Comparison of ENCODE assay signal across 2 cellular contexts in the genomic region with DNA sequence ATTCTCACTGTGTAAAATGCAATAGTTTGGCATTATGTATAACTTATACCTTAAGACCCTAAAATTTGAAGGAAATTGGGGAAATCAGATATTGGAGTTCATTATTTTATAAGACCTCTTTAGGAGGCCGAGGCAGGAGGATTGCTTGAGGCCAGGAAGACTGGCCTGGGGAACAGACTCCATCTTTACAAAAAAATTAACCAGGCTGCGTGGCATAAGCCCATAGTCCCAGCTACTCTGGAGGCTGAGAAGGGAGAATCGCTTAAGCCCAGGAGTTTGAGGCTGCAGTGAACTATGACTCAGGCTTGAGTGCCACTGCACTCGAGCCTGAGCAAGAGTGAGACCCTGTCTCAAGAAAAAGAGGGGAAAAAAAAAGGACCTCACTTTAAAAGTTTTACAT.
TF ChIP-seq lines count a peak whose summit lies in the region.

No MANE protein-coding gene starts in this region.

TF ChIP-seq in SK-N-SH, 30 proteins besides CTCF, POLR2A, EP300 and RAD21:
- 0 out of 2 replicates have a peak, but pooled peaks have one; percentile 15 for TF ChIP-seq POLR2AphosphoS5 (IDR thresholded peaks at IDR 0.05; ENCODE audit: low read depth, low read length)
- no peak for TF ChIP-seq RXRA (IDR thresholded peaks at IDR 0.05; ENCODE audit: borderline replicate concordance, low read depth)

TF ChIP-seq in SK-N-SH treated with all-trans-retinoic acid at 6 μM for 48 hours, 23 proteins besides CTCF, POLR2A, EP300 and RAD21:
- TF ChIP-seq, protein P1, sequence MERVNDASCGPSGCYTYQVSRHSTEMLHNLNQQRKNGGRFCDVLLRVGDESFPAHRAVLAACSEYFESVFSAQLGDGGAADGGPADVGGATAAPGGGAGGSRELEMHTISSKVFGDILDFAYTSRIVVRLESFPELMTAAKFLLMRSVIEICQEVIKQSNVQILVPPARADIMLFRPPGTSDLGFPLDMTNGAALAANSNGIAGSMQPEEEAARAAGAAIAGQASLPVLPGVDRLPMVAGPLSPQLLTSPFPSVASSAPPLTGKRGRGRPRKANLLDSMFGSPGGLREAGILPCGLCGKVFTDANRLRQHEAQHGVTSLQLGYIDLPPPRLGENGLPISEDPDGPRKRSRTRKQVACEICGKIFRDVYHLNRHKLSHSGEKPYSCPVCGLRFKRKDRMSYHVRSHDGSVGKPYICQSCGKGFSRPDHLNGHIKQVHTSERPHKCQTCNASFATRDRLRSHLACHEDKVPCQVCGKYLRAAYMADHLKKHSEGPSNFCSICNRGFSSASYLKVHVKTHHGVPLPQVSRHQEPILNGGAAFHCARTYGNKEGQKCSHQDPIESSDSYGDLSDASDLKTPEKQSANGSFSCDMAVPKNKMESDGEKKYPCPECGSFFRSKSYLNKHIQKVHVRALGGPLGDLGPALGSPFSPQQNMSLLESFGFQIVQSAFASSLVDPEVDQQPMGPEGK (CRISPR knock-in tag; IDR thresholded peaks at IDR 0.05; ENCODE audit: borderline replicate concordance): no peak
- TF ChIP-seq BACH2 (CRISPR knock-in tag; IDR thresholded peaks at IDR 0.05; ENCODE audit: borderline replicate concordance) (no peak), TOX (CRISPR knock-in tag; IDR thresholded peaks at IDR 0.05; ENCODE audit: borderline replicate concordance) (no peak), ZNF8 (CRISPR knock-in tag; IDR thresholded peaks at IDR 0.05) (no peak), ZC3H10 (CRISPR knock-in tag; IDR thresholded peaks at IDR 0.05) (no peak), PPARA (CRISPR knock-in tag; IDR thresholded peaks at IDR 0.05; ENCODE audit: borderline replicate concordance) (no peak), ZFP3 (CRISPR knock-in tag; IDR thresholded peaks at IDR 0.05) (no peak), ARNTL (CRISPR knock-in tag; IDR thresholded peaks at IDR 0.05; ENCODE audit: borderline replicate concordance, low read depth) (no peak), CSDC2 (CRISPR knock-in tag; IDR thresholded peaks at IDR 0.05) (no peak), ZNF565 (CRISPR knock-in tag; conservative IDR thresholded peaks at IDR 0.05; ENCODE audit: low read depth) (no peak), ISL1 (CRISPR knock-in tag; IDR thresholded peaks at IDR 0.05) (no peak), RARB (CRISPR knock-in tag; IDR thresholded peaks at IDR 0.05) (no peak), OSR1 (CRISPR knock-in tag; IDR thresholded peaks at IDR 0.05) (no peak), TCF4 (CRISPR knock-in tag; IDR thresholded peaks at IDR 0.05; ENCODE audit: borderline replicate concordance) (no peak), SNAI2 (CRISPR knock-in tag; IDR thresholded peaks at IDR 0.05) (no peak), GLIS3 (CRISPR knock-in tag; IDR thresholded peaks at IDR 0.05) (no peak), ZFP30 (CRISPR knock-in tag; IDR thresholded peaks at IDR 0.05) (no peak)
- TF ChIP-seq, protein P2, sequence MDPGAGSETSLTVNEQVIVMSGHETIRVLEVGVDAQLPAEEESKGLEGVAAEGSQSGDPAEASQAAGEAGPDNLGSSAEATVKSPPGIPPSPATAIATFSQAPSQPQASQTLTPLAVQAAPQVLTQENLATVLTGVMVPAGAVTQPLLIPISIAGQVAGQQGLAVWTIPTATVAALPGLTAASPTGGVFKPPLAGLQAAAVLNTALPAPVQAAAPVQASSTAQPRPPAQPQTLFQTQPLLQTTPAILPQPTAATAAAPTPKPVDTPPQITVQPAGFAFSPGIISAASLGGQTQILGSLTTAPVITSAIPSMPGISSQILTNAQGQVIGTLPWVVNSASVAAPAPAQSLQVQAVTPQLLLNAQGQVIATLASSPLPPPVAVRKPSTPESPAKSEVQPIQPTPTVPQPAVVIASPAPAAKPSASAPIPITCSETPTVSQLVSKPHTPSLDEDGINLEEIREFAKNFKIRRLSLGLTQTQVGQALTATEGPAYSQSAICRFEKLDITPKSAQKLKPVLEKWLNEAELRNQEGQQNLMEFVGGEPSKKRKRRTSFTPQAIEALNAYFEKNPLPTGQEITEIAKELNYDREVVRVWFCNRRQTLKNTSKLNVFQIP (CRISPR knock-in tag; IDR thresholded peaks at IDR 0.05; ENCODE audit: borderline replicate concordance, low read depth): no peak
- TF ChIP-seq, protein P3, sequence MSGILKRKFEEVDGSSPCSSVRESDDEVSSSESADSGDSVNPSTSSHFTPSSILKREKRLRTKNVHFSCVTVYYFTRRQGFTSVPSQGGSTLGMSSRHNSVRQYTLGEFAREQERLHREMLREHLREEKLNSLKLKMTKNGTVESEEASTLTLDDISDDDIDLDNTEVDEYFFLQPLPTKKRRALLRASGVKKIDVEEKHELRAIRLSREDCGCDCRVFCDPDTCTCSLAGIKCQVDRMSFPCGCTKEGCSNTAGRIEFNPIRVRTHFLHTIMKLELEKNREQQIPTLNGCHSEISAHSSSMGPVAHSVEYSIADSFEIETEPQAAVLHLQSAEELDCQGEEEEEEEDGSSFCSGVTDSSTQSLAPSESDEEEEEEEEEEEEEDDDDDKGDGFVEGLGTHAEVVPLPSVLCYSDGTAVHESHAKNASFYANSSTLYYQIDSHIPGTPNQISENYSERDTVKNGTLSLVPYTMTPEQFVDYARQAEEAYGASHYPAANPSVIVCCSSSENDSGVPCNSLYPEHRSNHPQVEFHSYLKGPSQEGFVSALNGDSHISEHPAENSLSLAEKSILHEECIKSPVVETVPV (CRISPR knock-in tag; IDR thresholded peaks at IDR 0.05): no peak
- TF ChIP-seq, protein P4, sequence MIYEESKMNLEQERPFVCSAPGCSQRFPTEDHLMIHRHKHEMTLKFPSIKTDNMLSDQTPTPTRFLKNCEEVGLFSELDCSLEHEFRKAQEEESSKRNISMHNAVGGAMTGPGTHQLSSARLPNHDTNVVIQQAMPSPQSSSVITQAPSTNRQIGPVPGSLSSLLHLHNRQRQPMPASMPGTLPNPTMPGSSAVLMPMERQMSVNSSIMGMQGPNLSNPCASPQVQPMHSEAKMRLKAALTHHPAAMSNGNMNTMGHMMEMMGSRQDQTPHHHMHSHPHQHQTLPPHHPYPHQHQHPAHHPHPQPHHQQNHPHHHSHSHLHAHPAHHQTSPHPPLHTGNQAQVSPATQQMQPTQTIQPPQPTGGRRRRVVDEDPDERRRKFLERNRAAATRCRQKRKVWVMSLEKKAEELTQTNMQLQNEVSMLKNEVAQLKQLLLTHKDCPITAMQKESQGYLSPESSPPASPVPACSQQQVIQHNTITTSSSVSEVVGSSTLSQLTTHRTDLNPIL (CRISPR knock-in tag; IDR thresholded peaks at IDR 0.05; ENCODE audit: low read depth): no peak
TF ChIP-seq in SK-N-SH treated with all-trans-retinoic acid at 6 μM for 48 hours: peak in this region for 0.
